8 cellular contexts compared by ENCODE assay signal in the genomic region with DNA sequence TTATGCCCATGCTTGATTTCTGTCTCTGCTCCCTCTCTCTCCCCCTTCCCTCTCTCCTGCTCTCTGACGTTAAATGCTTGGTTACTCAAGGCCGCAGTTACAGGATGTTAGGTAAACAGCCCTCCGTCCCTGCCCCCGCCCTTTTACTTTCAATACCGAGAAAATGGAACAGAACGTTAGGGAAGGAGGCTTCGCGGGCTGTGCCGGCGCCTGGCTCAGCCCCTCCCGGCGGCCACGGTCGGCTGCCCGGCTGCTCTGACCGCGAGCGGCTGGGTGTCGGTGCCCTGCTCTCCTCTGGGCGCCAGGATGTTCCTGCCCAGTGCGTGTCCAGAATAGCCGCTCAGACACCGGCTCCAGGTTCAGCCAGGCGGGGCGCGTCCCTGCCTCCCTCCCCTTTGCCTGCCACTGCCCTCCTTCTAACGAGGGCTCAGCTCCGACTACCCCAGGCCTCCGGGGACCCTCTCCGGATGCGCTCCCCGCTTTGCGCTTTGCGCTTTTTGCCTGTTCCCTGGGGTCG.
DNase-seq lines count a peak whose midpoint lies in the region; ATAC-seq and TF ChIP-seq lines count a peak whose summit lies in the region.

No MANE protein-coding gene starts in this region.

- peak overlapping the region; percentile 51 for H3K4me3 Mint-ChIP-seq in activated CD4-positive, alpha-beta memory T cell treated with anti-CD3 and anti-CD28 coated beads, Interleukin-2, amount 10 ng/mL, durations not matched to agents 7 days and 5 days

- H3K9me3 ChIP-seq in MG63: no peaks in the 10 kb centered on the region
- H3K9me3 ChIP-seq in skeletal muscle tissue (ENCODE audit: control insufficient read depth in 3 of 3, low read length in 3 of 3): no peaks in the 10 kb centered on the region

- no peaks in the 10 kb centered on the region for H3K27me3 ChIP-seq in MG63
- peaks cover 13 to 20% (median 17%) of the 10 kb centered on the region in 3 donors for H3K27me3 ChIP-seq in skeletal muscle tissue (ENCODE audit: control insufficient read depth in 3 of 3, insufficient read depth in 3 of 3, low read length in 3 of 3)

- ATAC-seq in GM21576 (IDR thresholded peaks at IDR 0.05; ENCODE audit: unreplicated experiment): peak; percentile 82

- H3K4me1 ChIP-seq in skeletal muscle tissue (ENCODE audit: control insufficient read depth in 3 of 3, insufficient read depth in 3 of 3, low read length in 3 of 3): peaks cover 6 to 9% (median 7%) of the 10 kb centered on the region in 3 donors

- no peaks in the 10 kb centered on the region for H3K9me3 Mint-ChIP-seq in activated CD4-positive, alpha-beta memory T cell treated with anti-CD3 and anti-CD28 coated beads, Interleukin-2, amount 10 ng/mL, durations not matched to agents 7 days and 5 days

- DNase-seq in GM10248 (ENCODE audit: extremely low spot score) (peak; percentile 51), MG63 (peak; percentile 43), hepatic stellate cell (ENCODE audit: low spot score) (peak; percentile 35), ureter (ENCODE audit: low spot score) (no peak), NCI-H1694 (lab: John Stamatoyannopoulos, UW) (no peak)
- peak; percentile 62 for DNase-seq in activated CD4-positive, alpha-beta memory T cell treated with anti-CD3 and anti-CD28 coated beads, Interleukin-2, amount 10 ng/mL, durations not matched to agents 7 days and 5 days

- H3K4me3 ChIP-seq in MG63 (peak overlapping the region; percentile 18; the same call in 1 of the 2 replicates), skeletal muscle tissue (ENCODE audit: low read length in 3 of 3) (peak overlapping the region; percentile 45 to 65 (median 50))

- H3K27ac Mint-ChIP-seq in activated CD4-positive, alpha-beta memory T cell treated with anti-CD3 and anti-CD28 coated beads, Interleukin-2, amount 10 ng/mL, durations not matched to agents 7 days and 5 days: no peak overlapping the region

- H3K4me1 Mint-ChIP-seq in activated CD4-positive, alpha-beta memory T cell treated with anti-CD3 and anti-CD28 coated beads, Interleukin-2, amount 10 ng/mL, durations not matched to agents 7 days and 5 days: peaks cover 3% of the 10 kb centered on the region

- H3K27ac ChIP-seq in skeletal muscle tissue (ENCODE audit: low read depth, low read length): no peak overlapping the region

- H3K36me3 ChIP-seq in MG63 (no peaks in the 10 kb centered on the region), skeletal muscle tissue (ENCODE audit: control insufficient read depth in 3 of 3, insufficient read depth in 3 of 3, low read length in 3 of 3) (no peaks in the 10 kb centered on the region)

- CTCF ChIA-PET in GM10248 (lab: Yijun Ruan, JAX): no interaction called here
- CTCF ChIA-PET in activated CD4-positive, alpha-beta memory T cell treated with anti-CD3 and anti-CD28 coated beads, Interleukin-2, amount 10 ng/mL, durations not matched to agents 7 days and 5 days (lab: Charles Lee): interaction anchor here (0.8 kb wide), 1 partner anchor 56 kb away, joined by 3 read pairs; no protein-coding TSS in a partner anchor

- H3K36me3 Mint-ChIP-seq in activated CD4-positive, alpha-beta memory T cell treated with anti-CD3 and anti-CD28 coated beads, Interleukin-2, amount 10 ng/mL, durations not matched to agents 7 days and 5 days (ENCODE audit: low read depth): no peaks in the 10 kb centered on the region

- POLR2A ChIA-PET in GM10248 (lab: Yijun Ruan, JAX): no interaction called here
- POLR2A ChIA-PET in activated CD4-positive, alpha-beta memory T cell treated with anti-CD3 and anti-CD28 coated beads, Interleukin-2, amount 10 ng/mL, durations not matched to agents 7 days and 5 days (lab: Charles Lee): no interaction called here

- no peak for TF ChIP-seq CTCF in GM10248 (IDR thresholded peaks at IDR 0.05; ENCODE audit: control extremely low read depth, extremely low read depth, low read depth, missing control alignments)

- peak overlapping the region in 2 of 3 donors; percentile 28 to 33 for H3K9ac ChIP-seq in skeletal muscle tissue (ENCODE audit: low read depth in 1 of 3, low read length in 3 of 3)

- peaks cover 46% of the 10 kb centered on the region for H3K27me3 Mint-ChIP-seq in activated CD4-positive, alpha-beta memory T cell treated with anti-CD3 and anti-CD28 coated beads, Interleukin-2, amount 10 ng/mL, durations not matched to agents 7 days and 5 days

Comparison
In these comparisons a context has a peak if more than half of its experiments do, and no peak if none do; other contexts are left out.
1. DNase-seq: peak in GM10248 (single experiment), MG63 (single experiment), activated CD4-positive, alpha-beta memory T cell treated with anti-CD3 and anti-CD28 coated beads, Interleukin-2, amount 10 ng/mL, durations not matched to agents 7 days and 5 days (single experiment) and hepatic stellate cell (single experiment); none in ureter (single experiment) and NCI-H1694 (single experiment).